ENCODE assay signal across 2 cellular contexts in genomic region chr9:116083837-116084236, GRCh38.
TF ChIP-seq lines count a peak whose summit lies in the region.

No MANE protein-coding gene starts in this region.

TF ChIP-seq in SK-N-SH, 30 proteins besides CTCF, POLR2A, EP300 and RAD21 (continued from another document):
- no peak for TF ChIP-seq ZBTB33 (IDR thresholded peaks at IDR 0.05; ENCODE audit: borderline replicate concordance, low read depth)
- TF ChIP-seq FOXM1 (IDR thresholded peaks at IDR 0.05; ENCODE audit: low read depth): no peak
- TF ChIP-seq TAF1 (IDR thresholded peaks at IDR 0.05; ENCODE audit: borderline replicate concordance, low read depth, low read length): no peak

TF ChIP-seq in SK-N-SH treated with all-trans-retinoic acid at 6 μM for 48 hours, 23 proteins besides CTCF, POLR2A, EP300 and RAD21 (continued from another document):
- no peak for TF ChIP-seq ZNF8 (CRISPR knock-in tag; IDR thresholded peaks at IDR 0.05)
- no peak for TF ChIP-seq SNAI2 (CRISPR knock-in tag; IDR thresholded peaks at IDR 0.05)
- no peak for TF ChIP-seq ZNF565 (CRISPR knock-in tag; conservative IDR thresholded peaks at IDR 0.05; ENCODE audit: low read depth)
- TF ChIP-seq GLIS3 (CRISPR knock-in tag; IDR thresholded peaks at IDR 0.05): no peak
- no peak for TF ChIP-seq ZFP3 (CRISPR knock-in tag; IDR thresholded peaks at IDR 0.05)
- no peak for TF ChIP-seq PATZ1 (CRISPR knock-in tag; IDR thresholded peaks at IDR 0.05; ENCODE audit: borderline replicate concordance)
- no peak for TF ChIP-seq POU6F1 (CRISPR knock-in tag; IDR thresholded peaks at IDR 0.05; ENCODE audit: borderline replicate concordance, low read depth)
- TF ChIP-seq ZNF70 (CRISPR knock-in tag; IDR thresholded peaks at IDR 0.05): no peak
- TF ChIP-seq TOX (CRISPR knock-in tag; IDR thresholded peaks at IDR 0.05; ENCODE audit: borderline replicate concordance): no peak
- TF ChIP-seq OSR1 (CRISPR knock-in tag; IDR thresholded peaks at IDR 0.05): no peak
- TF ChIP-seq ARNTL (CRISPR knock-in tag; IDR thresholded peaks at IDR 0.05; ENCODE audit: borderline replicate concordance, low read depth): no peak
- TF ChIP-seq ZFP30 (CRISPR knock-in tag; IDR thresholded peaks at IDR 0.05): no peak
- TF ChIP-seq CSRNP3 (CRISPR knock-in tag; IDR thresholded peaks at IDR 0.05): no peak
